ENCODE assay signal across 8 cellular contexts in genomic region chr5:39074009-39074886, GRCh38. TPM values are rescaled to one million over a fixed set of nuclear protein-coding genes. Genes with fewer than 3 reads are reported as not detected.
A peak's percentile ranks its signal among the peaks of the same experiment; 100 is the strongest.
DNase-seq lines count a peak whose midpoint lies in the region; ATAC-seq, FAIRE-seq and TF ChIP-seq lines count a peak whose summit lies in the region.

Gene RICTOR (minus strand): TSS chr5:39074399. CDS start chr5:39074377, 22 bp downstream.

- peaks cover 12% of the 10 kb centered on the region for H3K27me3 Mint-ChIP-seq in activated CD8-positive, alpha-beta memory T cell treated with anti-CD3 and anti-CD28 coated beads, Interleukin-2, amount 10 ng/mL, durations not matched to agents 7 days and 5 days

- peaks cover 10% of the 10 kb centered on the region for H3K23me2 ChIP-seq in H1 (ENCODE audit: low read depth, low read length)

- H3K4me1 Mint-ChIP-seq in activated CD8-positive, alpha-beta memory T cell treated with anti-CD3 and anti-CD28 coated beads, Interleukin-2, amount 10 ng/mL, durations not matched to agents 7 days and 5 days, result peaks cover 44% of the 10 kb centered on the region

- H2BK120ac ChIP-seq in H1 (replicated peaks; ENCODE audit: low read depth, low read length), result no peak within 1 kb of the TSS

- peak within 1 kb of the TSS; percentile 96 for H3K4me3 Mint-ChIP-seq in activated CD8-positive, alpha-beta memory T cell treated with anti-CD3 and anti-CD28 coated beads, Interleukin-2, amount 10 ng/mL, durations not matched to agents 7 days and 5 days

- H3K14ac ChIP-seq in H1 (ENCODE audit: insufficient read length), result no peak within 1 kb of the TSS

- TF ChIP-seq EP300 in H1 (IDR thresholded peaks at IDR 0.05; ENCODE audit: borderline replicate concordance in 1 of 2, low read depth in 2 of 2, low read length in 2 of 2), result 0 out of 3 replicates have a peak, but pooled peaks of 1 of the 2 experiments have one; percentile 2

- H2AFZ ChIP-seq in H1 (ENCODE audit: low read length), result peak within 1 kb of the TSS; percentile 70; the same call in 1 of the 2 replicates

- 3% methylated on average over 49 of the region's 99 CpGs; no CpG with 5 or more reads in 1 of the 2 experiments for WGBS in H1 (ENCODE audit: extremely low coverage in 1 of 2, insufficient coverage in 1 of 2, insufficient read length in 1 of 2, insufficient replicate concordance in 2 of 2, low coverage in 1 of 2, low lambda C conversion rate in 2 of 2, missing lambda C conversion rate in 1 of 2), 2 experiments

- H4K5ac ChIP-seq in H1 (ENCODE audit: insufficient read length, low read depth, low read length), result peak within 1 kb of the TSS; percentile 94

- no peak within 1 kb of the TSS for H2BK20ac ChIP-seq in H1 (ENCODE audit: low read length)

- peaks cover 29% of the 10 kb centered on the region for H3K36me3 Mint-ChIP-seq in activated CD8-positive, alpha-beta memory T cell treated with anti-CD3 and anti-CD28 coated beads, Interleukin-2, amount 10 ng/mL, durations not matched to agents 7 days and 5 days

- no peak for TF ChIP-seq RAD21 in H1 (IDR thresholded peaks at IDR 0.05 in 1 of 2, conservative IDR thresholded peaks at IDR 0.05 in 1 of 2; ENCODE audit: low read depth in 2 of 2, low read length in 2 of 2)

- H3K9ac ChIP-seq in H1 (replicated peaks in 1 of 4; ENCODE audit: extremely low read depth in 1 of 4, low read depth in 3 of 4, low read length in 3 of 4), result peak within 1 kb of the TSS; percentile 67 to 98 (median 89)

- no peaks in the 10 kb centered on the region; a peak in 1 of 7 replicates for H3K4me1 ChIP-seq in H1 (replicated peaks in 1 of 4; ENCODE audit: control insufficient read depth in 3 of 4, insufficient read depth in 4 of 4, low read length in 3 of 4)

- H3K4me2 ChIP-seq in H1 (ENCODE audit: insufficient read depth in 1 of 2, low read depth in 2 of 2, low read length in 2 of 2), result peak within 1 kb of the TSS; percentile 74 to 89

- peak within 1 kb of the TSS; percentile 60; the same call in 1 of the 2 replicates for H2BK12ac ChIP-seq in H1 (ENCODE audit: low read depth, low read length)

- H2AK5ac ChIP-seq in H1 (ENCODE audit: low read depth, low read length), result no peak within 1 kb of the TSS

- POLR2A ChIA-PET in H1 (lab: Charles Lee; ENCODE audit: partially characterized antibody), result interaction anchor here (1.1 to 1.5 kb wide), 2 partner anchors 29 to 48 kb away, joined by 3 to 4 read pairs; no protein-coding TSS in a partner anchor

- no peaks in the 10 kb centered on the region for H3K27me3 ChIP-seq in H1 (replicated peaks in 1 of 4; ENCODE audit: control insufficient read depth in 3 of 4, extremely low read depth in 1 of 4, insufficient read depth in 3 of 4, low read length in 3 of 4)

- peak; percentile 57 to 74 for TF ChIP-seq POLR2A in H1 (IDR thresholded peaks at IDR 0.05; ENCODE audit: control extremely low read depth in 1 of 2, low read depth in 2 of 2, low read length in 2 of 2)

- H3K9me3 Mint-ChIP-seq in activated CD8-positive, alpha-beta memory T cell treated with anti-CD3 and anti-CD28 coated beads, Interleukin-2, amount 10 ng/mL, durations not matched to agents 7 days and 5 days (ENCODE audit: low read depth), result no peaks in the 10 kb centered on the region

- no peak for TF ChIP-seq CTCF in H1 (IDR thresholded peaks at IDR 0.05; ENCODE audit: control extremely low read depth in 1 of 3, insufficient read depth in 1 of 3, low read depth in 1 of 3, low read length in 3 of 3)

- H3K79me1 ChIP-seq in H1 (ENCODE audit: low read depth, low read length), result no peaks in the 10 kb centered on the region

- H4K8ac ChIP-seq in H1 (ENCODE audit: extremely low read depth, insufficient read depth, low read length), result peak within 1 kb of the TSS; percentile 98; the same call in 1 of the 2 replicates

- peak within 1 kb of the TSS; percentile 79 to 99 (median 91) for H3K4me3 ChIP-seq in H1 (ENCODE audit: extremely low read depth in 1 of 4, insufficient read depth in 2 of 4, low read depth in 3 of 4, low read length in 4 of 4)

- peak within 1 kb of the TSS; percentile 84 for H3K56ac ChIP-seq in H1 (replicated peaks; ENCODE audit: insufficient read length, low read depth, low read length)

- H3K18ac ChIP-seq in H1 (ENCODE audit: extremely low read depth, low read length), result peak within 1 kb of the TSS; percentile 98

- H2BK15ac ChIP-seq in H1 (ENCODE audit: low read length), result no peak within 1 kb of the TSS

- FAIRE-seq in HTR-8/SVneo (lab: Jason Lieb, UNC) (peak; percentile 98), H1 (lab: Jason Lieb, UNC) (no peak)

- H4K20me1 ChIP-seq in H1 (replicated peaks in 1 of 2; ENCODE audit: control insufficient read depth in 1 of 2, insufficient read depth in 2 of 2, low read length in 2 of 2), result no peaks in the 10 kb centered on the region

- peak within 1 kb of the TSS; percentile 97 for H3K27ac Mint-ChIP-seq in activated CD8-positive, alpha-beta memory T cell treated with anti-CD3 and anti-CD28 coated beads, Interleukin-2, amount 10 ng/mL, durations not matched to agents 7 days and 5 days

- CTCF ChIA-PET in activated CD8-positive, alpha-beta memory T cell treated with anti-CD3 and anti-CD28 coated beads, Interleukin-2, amount 10 ng/mL, durations not matched to agents 7 days and 5 days (lab: Charles Lee), result interaction anchor here (1.5 kb wide), 1 partner anchor 19 kb away, joined by 3 read pairs; no protein-coding TSS in a partner anchor
- CTCF ChIA-PET in H1 (lab: Charles Lee; ENCODE audit: partially characterized antibody), result interaction anchor here (0.6 to 1.3 kb wide), 2 partner anchors 81 to 707 kb away, joined by 3 to 4 read pairs; no protein-coding TSS in a partner anchor

- H4K91ac ChIP-seq in H1 (replicated peaks; ENCODE audit: insufficient read length, low read length), result peak within 1 kb of the TSS; percentile 91

- no peaks in the 10 kb centered on the region for H3K9me3 ChIP-seq in H1 (ENCODE audit: insufficient read depth in 2 of 2, low read depth in 1 of 2, low read length in 1 of 2)

- no peaks in the 10 kb centered on the region; a peak in 1 of 8 replicates for H3K36me3 ChIP-seq in H1 (ENCODE audit: control insufficient read depth in 2 of 4, insufficient read depth in 4 of 4, low read length in 3 of 4)

- peak within 1 kb of the TSS; percentile 95 for H3K27ac ChIP-seq in H1 (ENCODE audit: low read depth, low read length)

- DNase-seq in COR-L47 (lab: John Stamatoyannopoulos, UW) (peak; percentile 76), HTR-8/SVneo (ENCODE audit: insufficient read length, low spot score) (peak; percentile 97), NOMO-1 treated with DMSO at 0.1 percent for 48 hours (lab: John Stamatoyannopoulos, UW; ENCODE audit: unreplicated experiment) (peak; percentile 82), H1 (ENCODE audit: low read depth in 1 of 2, low spot score in 2 of 2) (peak; percentile 33 to 92), mesenteric fat pad (ENCODE audit: low spot score) (peak; percentile 96)
- peak; percentile 94 for DNase-seq in activated CD8-positive, alpha-beta memory T cell treated with anti-CD3 and anti-CD28 coated beads, Interleukin-2, amount 10 ng/mL, durations not matched to agents 7 days and 5 days
- DNase-seq in stimulated activated CD8-positive, alpha-beta memory T cell treated with anti-CD3 and anti-CD28 coated beads, Interleukin-15, amount 100 ng/mL, for 24 hours (ENCODE audit: low read depth), result peak; percentile 81

- peak within 1 kb of the TSS; percentile 85 for H3K4ac ChIP-seq in H1 (replicated peaks; ENCODE audit: insufficient read length, low read depth, low read length)

- peak within 1 kb of the TSS; percentile 93 for H2BK5ac ChIP-seq in H1 (ENCODE audit: low read depth, low read length)

- ATAC-seq in GM21381 (IDR thresholded peaks at IDR 0.05; ENCODE audit: unreplicated experiment), result peak; percentile 72
- peak; percentile 78 for ATAC-seq in activated CD8-positive, alpha-beta memory T cell treated with anti-CD3 and anti-CD28 coated beads, Interleukin-2, amount 10 ng/mL, durations not matched to agents 7 days and 5 days

- peak within 1 kb of the TSS; percentile 97 for H3K23ac ChIP-seq in H1 (ENCODE audit: insufficient read length)

- peaks cover 0 to 35% of the 10 kb centered on the region in 2 experiments; a peak in 3 of 4 replicates for H3K79me2 ChIP-seq in H1 (ENCODE audit: control insufficient read depth in 1 of 2, insufficient read depth in 2 of 2, low read length in 2 of 2)

TF ChIP-seq in H1, 55 proteins besides CTCF, POLR2A, EP300 and RAD21 (continues in another document):
- TF ChIP-seq KDM4A (IDR thresholded peaks at IDR 0.05; ENCODE audit: low read depth, low read length, severe bottlenecking) (peak; percentile 95), SUZ12 (IDR thresholded peaks at IDR 0.05; ENCODE audit: low read length) (no peak), BRCA1 (IDR thresholded peaks at IDR 0.05; ENCODE audit: low read depth, low read length) (peak; percentile 77), CBX5 (IDR thresholded peaks at IDR 0.05; ENCODE audit: low read depth, low read length) (no peak), ATF2 (IDR thresholded peaks at IDR 0.05; ENCODE audit: low read length) (no peak), CHD2 (IDR thresholded peaks at IDR 0.05; ENCODE audit: low read length) (peak; percentile 94), SIX5 (IDR thresholded peaks at IDR 0.05; ENCODE audit: low read depth, low read length) (no peak), TEAD4 (IDR thresholded peaks at IDR 0.05; ENCODE audit: low read depth, low read length) (0 out of 2 replicates have a peak, but pooled peaks have one; percentile 1)

RNA-seq across cellular contexts. Expression of gene RICTOR, which starts in this region (rescaled TPM):
- total RNA-seq in activated CD8-positive, alpha-beta memory T cell treated with anti-CD3 and anti-CD28 coated beads, Interleukin-2, amount 10 ng/mL, durations not matched to agents 7 days and 5 days, result 10 to 100 TPM; 40.2 to 50.5 TPM
- 22.6 and 26.6 TPM in 2 replicates for total RNA-seq in H1 (2021; fragmentation: NEBNext Ultra II Directional; extraction: Animal tissue kit (Norgen Biotek cat#: 25700))
- 4.3 and 5.0 TPM in 2 replicates for polyA plus RNA-seq in H1 (2011; rRNA removed)
- polyA plus RNA-seq in H1 (2011; cell fraction: cytosol; rRNA removed), result 3.9 TPM
- polyA plus RNA-seq in H1 (2011; cell fraction: nucleus; rRNA removed), result 4.5 TPM
- polyA plus RNA-seq in H1 (2012, experiment 1 of 2), result 2.4 to 9.0 TPM (median 4.8 TPM) in 4 replicates
- polyA plus RNA-seq in H1 (2012, experiment 2 of 2), result 0.29 TPM
- 8.1 TPM for polyA plus RNA-seq in H1 (2013, experiment 1 of 2)
- polyA plus RNA-seq in H1 (2013, experiment 2 of 2), result 7.2 TPM
- 38.2 and 51.8 TPM in 2 replicates for polyA minus RNA-seq in H1 (2011; rRNA and poly(A)+ RNA removed)
- polyA minus RNA-seq in H1 (2011; cell fraction: cytosol; rRNA and poly(A)+ RNA removed), result 10.2 TPM
- polyA minus RNA-seq in H1 (2011; cell fraction: nucleus; rRNA and poly(A)+ RNA removed), result 60.1 TPM
- 27.1 TPM for total RNA-seq in mesenteric fat pad

Comparison
In these comparisons a context has a peak if more than half of its experiments do, and no peak if none do; other contexts are left out.
1. Peak in every context shown above with its lines: DNase-seq, ATAC-seq, H3K4me3 ChIP-seq and H3K27ac ChIP-seq.